ENCODE assay signal across 37 cellular contexts in genomic region chr4:39233114-39233513, GRCh38.
"Had no signal": no experiment of that assay in that cellular context is flagged by ENCODE, and none has a peak within 500 bp of the region (broad histone marks: within the 10 kb centered on the region; RNA-seq: fewer than 3 reads in every experiment).

No MANE protein-coding gene starts in this region.

- FAIRE-seq: astrocyte, TTC549 had no signal

- H3K9me3 Mint-ChIP-seq: activated B cell treated with CpG ODN at 0.5 μM for 24 hours; activated CD4-positive, alpha-beta memory T cell treated with anti-CD3 and anti-CD28 coated beads for 36 hours; activated CD4-positive, alpha-beta T cell treated with anti-CD3 and anti-CD28 coated beads, Interleukin-2, amount 10 ng/mL, durations not matched to agents 24 days and 14 days; activated CD8-positive, alpha-beta T cell treated with anti-CD3 and anti-CD28 coated beads for 36 hours; activated naive CD4-positive, alpha-beta T cell treated with anti-CD3 and anti-CD28 coated beads for 36 hours; activated naive CD4-positive, alpha-beta T cell treated with anti-CD3 and anti-CD28 coated beads, Interleukin-2, amount 50 U/mL, for 72 hours; activated naive CD8-positive, alpha-beta T cell treated with anti-CD3 and anti-CD28 coated beads for 36 hours; activated T-cell treated with anti-CD3 and anti-CD28 coated beads, Interleukin-2, amount 50 U/mL, for 4 hours; activated T-cell treated with anti-CD3 and anti-CD28 coated beads, Interleukin-2, amount 50 U/mL, for 72 hours; activated T-helper 1 cell treated with anti-CD3 and anti-CD28 coated beads, Interleukin-12 subunit alpha, Interleukin-12 subunit beta, Interleukin-2, Interleukin-4 antibody, amounts not matched to agents 30 ng/mL and 10 ng/mL and 1 ng/mL, durations not matched to agents 14 hours and 24 hours and 36 hours; activated T-helper 17 cell treated with anti-CD3 and anti-CD28 coated beads, Interleukin-2, amount 50 U/mL, for 72 hours; T-helper 1 cell treated with Interleukin-12 subunit alpha and Interleukin-12 subunit beta and Interleukin-4 antibody, amounts not matched to agents 30 μg/mL and 1 μg/mL, for 36 hours; T-helper 2 cell treated with Interferon-gamma antibody and Interleukin-4, amounts not matched to agents 5 μg/mL and 100 μg/mL, for 36 hours had no signal

- H3K27me3 Mint-ChIP-seq: activated B cell treated with CpG ODN at 0.5 μM for 24 hours; activated CD4-positive, alpha-beta memory T cell treated with anti-CD3 and anti-CD28 coated beads for 36 hours; activated CD4-positive, alpha-beta T cell treated with anti-CD3 and anti-CD28 coated beads, Interleukin-2, amount 10 ng/mL, durations not matched to agents 24 days and 14 days; activated CD8-positive, alpha-beta T cell treated with anti-CD3 and anti-CD28 coated beads for 36 hours; activated naive CD8-positive, alpha-beta T cell treated with anti-CD3 and anti-CD28 coated beads for 36 hours; activated T-helper 17 cell treated with anti-CD3 and anti-CD28 coated beads, Interleukin-2, amount 50 U/mL, for 72 hours had no signal

- H3K4me1 Mint-ChIP-seq: activated B cell treated with CpG ODN at 0.5 μM for 24 hours; activated CD4-positive, alpha-beta T cell treated with anti-CD3 and anti-CD28 coated beads, Interleukin-2, amount 10 ng/mL, durations not matched to agents 24 days and 14 days; activated naive CD8-positive, alpha-beta T cell treated with anti-CD3 and anti-CD28 coated beads for 36 hours; activated T-helper 17 cell treated with anti-CD3 and anti-CD28 coated beads, Interleukin-2, amount 50 U/mL, for 72 hours had no signal

- H3K4me3 ChIP-seq: adrenal gland, body of pancreas, breast epithelium had no signal

- H3K27ac ChIP-seq: adrenal gland, body of pancreas, brain microvascular endothelial cell, breast epithelium, VCaP had no signal

- DNase-seq: activated B cell treated with CpG ODN at 0.5 μM for 24 hours; activated CD4-positive, alpha-beta memory T cell treated with anti-CD3 and anti-CD28 coated beads for 36 hours; activated CD4-positive, alpha-beta T cell treated with anti-CD3 and anti-CD28 coated beads for 4 hours; activated CD4-positive, alpha-beta T cell treated with anti-CD3 and anti-CD28 coated beads, Interleukin-2, amount 10 ng/mL, durations not matched to agents 24 days and 14 days; activated CD4-positive, alpha-beta T cell treated with anti-CD3 and anti-CD28 coated beads, Interleukin-2, amount 50 U/mL, for 1 hour; activated CD4-positive, alpha-beta T cell treated with anti-CD3 and anti-CD28 coated beads, Interleukin-2, amount 50 U/mL, for 4 hours; activated CD4-positive, CD25-positive, alpha-beta regulatory T cell treated with anti-CD3 and anti-CD28 coated beads, Interleukin-2, amount 50 U/mL, for 72 hours; activated CD8-positive, alpha-beta memory T cell treated with anti-CD3 and anti-CD28 coated beads, Interleukin-2, amount 50 U/mL, for 4 hours; activated CD8-positive, alpha-beta T cell treated with anti-CD3 and anti-CD28 coated beads for 36 hours; activated effector memory CD4-positive, alpha-beta T cell treated with anti-CD3 and anti-CD28 coated beads, Interleukin-2, amount 50 U/mL, for 16 hours; activated gamma-delta T cell treated with Interleukin-2 at 50 U/mL for 16 hours; activated naive CD4-positive, alpha-beta T cell; activated naive CD4-positive, alpha-beta T cell treated with anti-CD3 and anti-CD28 coated beads for 36 hours; activated naive CD4-positive, alpha-beta T cell treated with anti-CD3 and anti-CD28 coated beads, Interleukin-2, amount 50 U/mL, for 16 hours; activated naive CD8-positive, alpha-beta T cell treated with anti-CD3 and anti-CD28 coated beads for 36 hours; activated T-cell treated with anti-CD3 and anti-CD28 coated beads for 4 hours; activated T-cell treated with anti-CD3 and anti-CD28 coated beads, Interleukin-2, amount 50 U/mL, for 1 hour; activated T-cell treated with anti-CD3 and anti-CD28 coated beads, Interleukin-2, amount 50 U/mL, for 4 hours; activated T-cell treated with anti-CD3 and anti-CD28 coated beads, Interleukin-2, amount 50 U/mL, for 72 hours; adrenal gland; amniotic stem cell; aorta; body of pancreas; brain microvascular endothelial cell; central memory CD4-positive, alpha-beta T cell; T-helper 1 cell; T-helper 2 cell; T-helper 9 cell had no signal

- H3K27ac Mint-ChIP-seq: activated B cell treated with CpG ODN at 0.5 μM for 24 hours; activated CD4-positive, alpha-beta memory T cell treated with anti-CD3 and anti-CD28 coated beads for 36 hours; activated CD4-positive, alpha-beta T cell treated with anti-CD3 and anti-CD28 coated beads, Interleukin-2, amount 10 ng/mL, durations not matched to agents 24 days and 14 days; activated CD8-positive, alpha-beta T cell treated with anti-CD3 and anti-CD28 coated beads for 36 hours; activated naive CD4-positive, alpha-beta T cell treated with anti-CD3 and anti-CD28 coated beads for 36 hours; activated naive CD4-positive, alpha-beta T cell treated with anti-CD3 and anti-CD28 coated beads, Interleukin-2, amount 50 U/mL, for 72 hours; activated naive CD8-positive, alpha-beta T cell treated with anti-CD3 and anti-CD28 coated beads for 36 hours; activated T-cell treated with anti-CD3 and anti-CD28 coated beads, Interleukin-2, amount 50 U/mL, for 72 hours; activated T-helper 1 cell treated with anti-CD3 and anti-CD28 coated beads, Interleukin-12 subunit alpha, Interleukin-12 subunit beta, Interleukin-2, Interleukin-4 antibody, amounts not matched to agents 30 ng/mL and 10 ng/mL and 1 ng/mL, durations not matched to agents 14 hours and 24 hours and 36 hours; activated T-helper 17 cell treated with anti-CD3 and anti-CD28 coated beads, Interleukin-2, amount 50 U/mL, for 72 hours; T-helper 1 cell treated with Interleukin-12 subunit alpha and Interleukin-12 subunit beta and Interleukin-4 antibody, amounts not matched to agents 30 μg/mL and 1 μg/mL, for 36 hours; T-helper 2 cell treated with Interferon-gamma antibody and Interleukin-4, amounts not matched to agents 5 μg/mL and 100 μg/mL, for 36 hours had no signal

- H3K4me3 Mint-ChIP-seq: activated B cell treated with CpG ODN at 0.5 μM for 24 hours; activated CD4-positive, alpha-beta memory T cell treated with anti-CD3 and anti-CD28 coated beads for 36 hours; activated CD4-positive, alpha-beta T cell treated with anti-CD3 and anti-CD28 coated beads, Interleukin-2, amount 10 ng/mL, durations not matched to agents 24 days and 14 days; activated CD8-positive, alpha-beta T cell treated with anti-CD3 and anti-CD28 coated beads for 36 hours; activated naive CD4-positive, alpha-beta T cell treated with anti-CD3 and anti-CD28 coated beads for 36 hours; activated naive CD8-positive, alpha-beta T cell treated with anti-CD3 and anti-CD28 coated beads for 36 hours; activated T-cell treated with anti-CD3 and anti-CD28 coated beads, Interleukin-2, amount 50 U/mL, for 4 hours; activated T-cell treated with anti-CD3 and anti-CD28 coated beads, Interleukin-2, amount 50 U/mL, for 72 hours; activated T-helper 1 cell treated with anti-CD3 and anti-CD28 coated beads, Interleukin-12 subunit alpha, Interleukin-12 subunit beta, Interleukin-2, Interleukin-4 antibody, amounts not matched to agents 30 ng/mL and 10 ng/mL and 1 ng/mL, durations not matched to agents 14 hours and 24 hours and 36 hours; activated T-helper 17 cell treated with anti-CD3 and anti-CD28 coated beads, Interleukin-2, amount 50 U/mL, for 72 hours; T-helper 1 cell treated with Interleukin-12 subunit alpha and Interleukin-12 subunit beta and Interleukin-4 antibody, amounts not matched to agents 30 μg/mL and 1 μg/mL, for 36 hours; T-helper 2 cell treated with Interferon-gamma antibody and Interleukin-4, amounts not matched to agents 5 μg/mL and 100 μg/mL, for 36 hours had no signal

- H3K36me3 ChIP-seq: brain microvascular endothelial cell had no signal

- H3K4me1 ChIP-seq: adrenal gland, breast epithelium had no signal

- H3K36me3 Mint-ChIP-seq: activated naive CD4-positive, alpha-beta T cell treated with anti-CD3 and anti-CD28 coated beads, Interleukin-2, amount 50 U/mL, for 72 hours had no signal

- H3K27me3 ChIP-seq: adrenal gland, body of pancreas, brain microvascular endothelial cell, breast epithelium had no signal

- ATAC-seq: activated CD8-positive, alpha-beta T cell treated with anti-CD3 and anti-CD28 coated beads for 36 hours; activated naive CD4-positive, alpha-beta T cell treated with anti-CD3 and anti-CD28 coated beads, Interleukin-2, amount 50 U/mL, for 72 hours; activated T-cell treated with anti-CD3 and anti-CD28 coated beads, Interleukin-2, amount 50 U/mL, for 4 hours; activated T-cell treated with anti-CD3 and anti-CD28 coated beads, Interleukin-2, amount 50 U/mL, for 72 hours; activated T-helper 17 cell treated with anti-CD3 and anti-CD28 coated beads, Interleukin-2, amount 50 U/mL, for 72 hours; body of pancreas had no signal

- H3K9me3 ChIP-seq: adrenal gland, body of pancreas, breast epithelium had no signal
